In genomic region chr14:24006872-24007721, GRCh38 we compare ENCODE assay signal across 8 cellular contexts. TPM values are rescaled to one million over a fixed set of nuclear protein-coding genes. Genes with fewer than 3 reads are reported as not detected.
DNase-seq lines count a peak whose midpoint lies in the region; ATAC-seq, FAIRE-seq and TF ChIP-seq lines count a peak whose summit lies in the region.
"Not testable (repeated sequence)": the region's sequence is repeated elsewhere in the genome, so short reads cannot be mapped to it uniquely, and the experiment has no call there.

No MANE protein-coding gene starts in this region.

- H3K4me1 Mint-ChIP-seq in chondrocyte (ENCODE audit: low read depth), result not testable (repeated sequence)

- TF ChIP-seq POLR2A in HepG2 (IDR thresholded peaks at IDR 0.05; ENCODE audit: insufficient read depth in 1 of 2, low read depth in 2 of 2, low read length in 2 of 2), result peak in 1 of 2 experiments; percentile 47; a peak in 2 of 4 replicates

- peak; percentile 88 for ATAC-seq in GM19035 (IDR thresholded peaks at IDR 0.05; ENCODE audit: unreplicated experiment)
- peak; percentile 64 for ATAC-seq in HG03103 (IDR thresholded peaks at IDR 0.05; ENCODE audit: low read depth, unreplicated experiment)
- ATAC-seq in HepG2, result peak; percentile 92

- H3K36me3 ChIP-seq in HepG2 (replicated peaks in 1 of 2; ENCODE audit: control insufficient read depth in 1 of 2, insufficient read depth in 2 of 2, low read length in 2 of 2), result not testable (repeated sequence)

- H3K27ac Mint-ChIP-seq in chondrocyte (ENCODE audit: unreplicated experiment), result not testable (repeated sequence)

- H4K20me1 ChIP-seq in HepG2 (ENCODE audit: insufficient read depth, low read length), result not testable (repeated sequence)

- intact Hi-C loops in HepG2 (cut with micrococcal nuclease; ENCODE audit: unreplicated experiment), result not testable (repeated sequence)

- H3K27me3 ChIP-seq in HepG2 (ENCODE audit: control insufficient read depth in 1 of 2, insufficient read depth in 2 of 2, low read length in 2 of 2), result not testable (repeated sequence)

- not testable (repeated sequence) for TF ChIP-seq EP300 in HepG2 (IDR thresholded peaks at IDR 0.05; ENCODE audit: low read depth in 2 of 2, low read length in 2 of 2); HepG2 (CRISPR knock-in tag; IDR thresholded peaks at IDR 0.05; ENCODE audit: borderline replicate concordance)

- H3K27ac ChIP-seq in 22Rv1 (peak overlapping the region; percentile 46), HepG2 (ENCODE audit: extremely low read length, insufficient read depth, low read length) (peak overlapping the region; percentile 61)

- not testable (repeated sequence) for H2AFZ ChIP-seq in HepG2 (ENCODE audit: low read length)

- not testable (repeated sequence) for H3K9me3 ChIP-seq in HepG2 (ENCODE audit: low read length)

- not testable (repeated sequence) for TF ChIP-seq RAD21 in HepG2 (CRISPR knock-in tag; IDR thresholded peaks at IDR 0.05)

- H3K4me1 ChIP-seq in HepG2 (ENCODE audit: insufficient read depth, low read length), result peaks cover 37% of the 10 kb centered on the region

- H3K9ac ChIP-seq in HepG2 (ENCODE audit: insufficient read depth, low read depth, low read length), result peak overlapping the region; percentile 68

- FAIRE-seq in HepG2 (lab: Jason Lieb, UNC), result peak; percentile 56

- peak overlapping the region; percentile 90 for H3K4me2 ChIP-seq in HepG2 (ENCODE audit: low read depth, low read length)

- H3K4me3 ChIP-seq in HepG2 (replicated peaks in 1 of 3; ENCODE audit: insufficient read depth in 1 of 3, low read depth in 2 of 3, low read length in 3 of 3), result peak overlapping the region; percentile 59 to 75 (median 72); a peak in 5 of 6 replicates

- not testable (repeated sequence) for H3K36me3 Mint-ChIP-seq in chondrocyte (ENCODE audit: low read depth)

- POLR2A ChIA-PET in HepG2 (lab: Yijun Ruan, JAX), result interaction anchor here (0.6 to 2.9 kb wide), 5 partner anchors 87 to 206 kb away, joined by 3 to 9 read pairs (median 6); partner anchors contain the start of genes CHMP4A, DCAF11, NRL and PCK2

- not testable (repeated sequence) for BruUV-seq in HepG2 (replicated peaks; lab: Mats Ljungman, UMichigan)

- H3K9me3 Mint-ChIP-seq in chondrocyte (ENCODE audit: low read depth), result not testable (repeated sequence)

- 5% methylated on average over 20 of the region's 59 CpGs for WGBS in HepG2 (ENCODE audit: low lambda C conversion rate)

- H3K27me3 Mint-ChIP-seq in chondrocyte (ENCODE audit: low read depth), result not testable (repeated sequence)

- CTCF ChIA-PET in HepG2 (lab: Yijun Ruan, JAX; ENCODE audit: low intra/inter-chr PET ratio, low total read pairs), result not testable (repeated sequence)

- H3K79me2 ChIP-seq in HepG2 (ENCODE audit: insufficient read depth, low read length), result not testable (repeated sequence)

- peak; percentile 21 for DNase-seq in NCI-H510A (lab: John Stamatoyannopoulos, UW)
- DNase-seq in activated CD4-positive, alpha-beta T cell treated with anti-CD3 and anti-CD28 coated beads, Interleukin-2, amount 50 U/mL, for 48 hours, result peak; percentile 58 to 65
- DNase-seq in chondrocyte (ENCODE audit: low spot score), result not testable (repeated sequence)
- DNase-seq in HepG2 (ENCODE audit: low spot score), result peak; percentile 33
- peak; percentile 48 to 56 for DNase-seq in stimulated activated CD4-positive, alpha-beta T cell treated with anti-CD3 and anti-CD28 coated beads, Interleukin-15, amount 100 ng/mL, for 48 hours (ENCODE audit: low read depth in 2 of 2)

- in situ Hi-C loops in HepG2 (cut with HindIII; ENCODE audit: extremely low pct_ligation_motif_present, low pct_unique_long_range_greater_than_20kb), result loop anchor here (5.0 kb wide), 1 partner anchor 45 kb away; the partner anchor contains the start of gene CARMIL3

- not testable (repeated sequence) for TF ChIP-seq CTCF in 22Rv1 (IDR thresholded peaks at IDR 0.05); chondrocyte (IDR thresholded peaks at IDR 0.05); HepG2 (CRISPR knock-in tag; IDR thresholded peaks at IDR 0.05)

- peak overlapping the region; percentile 40 for H3K4me3 Mint-ChIP-seq in chondrocyte (ENCODE audit: unreplicated experiment)

RNA-seq across cellular contexts. Expression of gene DHRS4L2, which starts 18.4 kb away (rescaled TPM):
- total RNA-seq in chondrocyte, result 11.9 to 17.7 TPM (median 13.9 TPM) in 3 replicates
- total RNA-seq in HepG2 (2016; rRNA removed; fragmentation: Illumina TruSeq; extraction: Trizol), result 38.2 and 40.0 TPM in 2 replicates
- 10.7 and 12.6 TPM in 2 replicates for total RNA-seq in HepG2 (2016; cell fraction: cytosol; rRNA removed; fragmentation: Illumina TruSeq; extraction: Trizol; ENCODE audit: low read depth)
- total RNA-seq in HepG2 (2016; cell fraction: insoluble cytoplasmic fraction; rRNA removed; fragmentation: Illumina TruSeq; extraction: Trizol), result 37.5 and 39.4 TPM in 2 replicates
- total RNA-seq in HepG2 (2016; cell fraction: membrane; rRNA removed; fragmentation: Illumina TruSeq; extraction: Trizol), result 19.6 and 20.4 TPM in 2 replicates
- 18.4 and 18.8 TPM in 2 replicates for total RNA-seq in HepG2 (2016; cell fraction: nucleus; rRNA removed; fragmentation: Illumina TruSeq; extraction: Trizol)
- polyA plus RNA-seq in HepG2 (2011; rRNA removed), result 24.7 and 24.8 TPM in 2 replicates
- 15.5 and 22.3 TPM in 2 replicates for polyA plus RNA-seq in HepG2 (2011; cell fraction: cytosol; rRNA removed)
- 19.3 and 24.1 TPM in 2 replicates for polyA plus RNA-seq in HepG2 (2011; cell fraction: nucleus; rRNA removed)
- 25.5 and 32.5 TPM in 2 replicates for polyA plus RNA-seq in HepG2 (2012)
- 12.3 and 12.4 TPM in 2 replicates for polyA plus RNA-seq in HepG2 (2016; cell fraction: cytosol; fragmentation: Illumina TruSeq; extraction: Trizol; ENCODE audit: low read depth)
- 50.1 and 54.3 TPM in 2 replicates for polyA plus RNA-seq in HepG2 (2016; cell fraction: insoluble cytoplasmic fraction; fragmentation: Illumina TruSeq; extraction: Trizol; ENCODE audit: low read depth)
- polyA plus RNA-seq in HepG2 (2016; cell fraction: membrane; fragmentation: Illumina TruSeq; extraction: Trizol; ENCODE audit: low read depth), result 19.3 and 20.8 TPM in 2 replicates
- 39.6 and 44.6 TPM in 2 replicates for polyA plus RNA-seq in HepG2 (2016; cell fraction: nucleus; fragmentation: Illumina TruSeq; extraction: Trizol; ENCODE audit: insufficient read depth, low read depth)
- 7.3 and 27.3 TPM in 2 replicates for polyA minus RNA-seq in HepG2 (2011; rRNA and poly(A)+ RNA removed; ENCODE audit: low replicate concordance)
- 10.4 and 11.1 TPM in 2 replicates for polyA minus RNA-seq in HepG2 (2011; cell fraction: cytosol; rRNA and poly(A)+ RNA removed)
- 10.9 and 11.7 TPM in 2 replicates for polyA minus RNA-seq in HepG2 (2011; cell fraction: nucleus; rRNA and poly(A)+ RNA removed)

RNA-seq across cellular contexts. Expression of gene CARMIL3, which starts 44.7 kb away (rescaled TPM):
- total RNA-seq in chondrocyte (0.34 to 0.60 TPM (median 0.54 TPM) in 3 replicates), HepG2 (2016; rRNA removed; fragmentation: Illumina TruSeq; extraction: Trizol) (0.13 and 0.27 TPM in 2 replicates)
- 0.18 TPM in 1 of 2 replicates, not detected in the other for total RNA-seq in HepG2 (2016; cell fraction: cytosol; rRNA removed; fragmentation: Illumina TruSeq; extraction: Trizol; ENCODE audit: low read depth)
- total RNA-seq in HepG2 (2016; cell fraction: insoluble cytoplasmic fraction; rRNA removed; fragmentation: Illumina TruSeq; extraction: Trizol), result 0.12 and 0.41 TPM in 2 replicates
- total RNA-seq in HepG2 (2016; cell fraction: membrane; rRNA removed; fragmentation: Illumina TruSeq; extraction: Trizol), result 0.03 and 0.15 TPM in 2 replicates
- total RNA-seq in HepG2 (2016; cell fraction: nucleus; rRNA removed; fragmentation: Illumina TruSeq; extraction: Trizol), result 0.47 and 0.65 TPM in 2 replicates
- polyA plus RNA-seq in HepG2 (2011; rRNA removed), result 0.55 and 0.85 TPM in 2 replicates
- 0.13 and 0.21 TPM in 2 replicates for polyA plus RNA-seq in HepG2 (2011; cell fraction: cytosol; rRNA removed)
- polyA plus RNA-seq in HepG2 (2011; cell fraction: nucleus; rRNA removed), result 7.7 and 8.1 TPM in 2 replicates
- polyA plus RNA-seq in HepG2 (2012), result 0.16 and 0.34 TPM in 2 replicates
- 0.03 TPM in 2 replicates for polyA plus RNA-seq in HepG2 (2016; cell fraction: cytosol; fragmentation: Illumina TruSeq; extraction: Trizol; ENCODE audit: low read depth)
- 0.19 and 0.23 TPM in 2 replicates for polyA plus RNA-seq in HepG2 (2016; cell fraction: insoluble cytoplasmic fraction; fragmentation: Illumina TruSeq; extraction: Trizol; ENCODE audit: low read depth)
- polyA plus RNA-seq in HepG2 (2016; cell fraction: membrane; fragmentation: Illumina TruSeq; extraction: Trizol; ENCODE audit: low read depth), result 0.05 TPM in 2 replicates
- polyA plus RNA-seq in HepG2 (2016; cell fraction: nucleus; fragmentation: Illumina TruSeq; extraction: Trizol; ENCODE audit: insufficient read depth, low read depth), result 1.6 and 2.9 TPM in 2 replicates
- 0.14 and 3.1 TPM in 2 replicates for polyA minus RNA-seq in HepG2 (2011; rRNA and poly(A)+ RNA removed; ENCODE audit: low replicate concordance)
- 0.20 and 0.44 TPM in 2 replicates for polyA minus RNA-seq in HepG2 (2011; cell fraction: cytosol; rRNA and poly(A)+ RNA removed)
- polyA minus RNA-seq in HepG2 (2011; cell fraction: nucleus; rRNA and poly(A)+ RNA removed), result 0.77 and 2.9 TPM in 2 replicates

RNA-seq across cellular contexts. Expression of gene DHRS4, which starts 53.5 kb away (rescaled TPM):
- total RNA-seq in chondrocyte (16.8 to 18.2 TPM (median 16.9 TPM) in 3 replicates), HepG2 (2016; rRNA removed; fragmentation: Illumina TruSeq; extraction: Trizol) (45.1 and 49.4 TPM in 2 replicates)
- 15.8 and 17.4 TPM in 2 replicates for total RNA-seq in HepG2 (2016; cell fraction: cytosol; rRNA removed; fragmentation: Illumina TruSeq; extraction: Trizol; ENCODE audit: low read depth)
- 42.9 and 43.7 TPM in 2 replicates for total RNA-seq in HepG2 (2016; cell fraction: insoluble cytoplasmic fraction; rRNA removed; fragmentation: Illumina TruSeq; extraction: Trizol)
- 15.2 and 18.0 TPM in 2 replicates for total RNA-seq in HepG2 (2016; cell fraction: membrane; rRNA removed; fragmentation: Illumina TruSeq; extraction: Trizol)
- total RNA-seq in HepG2 (2016; cell fraction: nucleus; rRNA removed; fragmentation: Illumina TruSeq; extraction: Trizol), result 19.7 and 22.2 TPM in 2 replicates
- 23.9 and 25.0 TPM in 2 replicates for polyA plus RNA-seq in HepG2 (2011; rRNA removed)
- 35.5 and 38.0 TPM in 2 replicates for polyA plus RNA-seq in HepG2 (2011; cell fraction: cytosol; rRNA removed)
- 29.3 and 34.3 TPM in 2 replicates for polyA plus RNA-seq in HepG2 (2011; cell fraction: nucleus; rRNA removed)
- polyA plus RNA-seq in HepG2 (2012), result 33.9 and 38.4 TPM in 2 replicates
- polyA plus RNA-seq in HepG2 (2016; cell fraction: cytosol; fragmentation: Illumina TruSeq; extraction: Trizol; ENCODE audit: low read depth), result 13.9 and 14.7 TPM in 2 replicates
- polyA plus RNA-seq in HepG2 (2016; cell fraction: insoluble cytoplasmic fraction; fragmentation: Illumina TruSeq; extraction: Trizol; ENCODE audit: low read depth), result 59.7 and 60.2 TPM in 2 replicates
- 15.8 and 16.6 TPM in 2 replicates for polyA plus RNA-seq in HepG2 (2016; cell fraction: membrane; fragmentation: Illumina TruSeq; extraction: Trizol; ENCODE audit: low read depth)
- 35.6 and 46.5 TPM in 2 replicates for polyA plus RNA-seq in HepG2 (2016; cell fraction: nucleus; fragmentation: Illumina TruSeq; extraction: Trizol; ENCODE audit: insufficient read depth, low read depth)
- polyA minus RNA-seq in HepG2 (2011; rRNA and poly(A)+ RNA removed; ENCODE audit: low replicate concordance), result 19.9 and 41.3 TPM in 2 replicates
- 10.0 and 12.1 TPM in 2 replicates for polyA minus RNA-seq in HepG2 (2011; cell fraction: cytosol; rRNA and poly(A)+ RNA removed)
- 9.8 and 13.7 TPM in 2 replicates for polyA minus RNA-seq in HepG2 (2011; cell fraction: nucleus; rRNA and poly(A)+ RNA removed)
